ENCODE assay signal across 8 cellular contexts in the genomic region with DNA sequence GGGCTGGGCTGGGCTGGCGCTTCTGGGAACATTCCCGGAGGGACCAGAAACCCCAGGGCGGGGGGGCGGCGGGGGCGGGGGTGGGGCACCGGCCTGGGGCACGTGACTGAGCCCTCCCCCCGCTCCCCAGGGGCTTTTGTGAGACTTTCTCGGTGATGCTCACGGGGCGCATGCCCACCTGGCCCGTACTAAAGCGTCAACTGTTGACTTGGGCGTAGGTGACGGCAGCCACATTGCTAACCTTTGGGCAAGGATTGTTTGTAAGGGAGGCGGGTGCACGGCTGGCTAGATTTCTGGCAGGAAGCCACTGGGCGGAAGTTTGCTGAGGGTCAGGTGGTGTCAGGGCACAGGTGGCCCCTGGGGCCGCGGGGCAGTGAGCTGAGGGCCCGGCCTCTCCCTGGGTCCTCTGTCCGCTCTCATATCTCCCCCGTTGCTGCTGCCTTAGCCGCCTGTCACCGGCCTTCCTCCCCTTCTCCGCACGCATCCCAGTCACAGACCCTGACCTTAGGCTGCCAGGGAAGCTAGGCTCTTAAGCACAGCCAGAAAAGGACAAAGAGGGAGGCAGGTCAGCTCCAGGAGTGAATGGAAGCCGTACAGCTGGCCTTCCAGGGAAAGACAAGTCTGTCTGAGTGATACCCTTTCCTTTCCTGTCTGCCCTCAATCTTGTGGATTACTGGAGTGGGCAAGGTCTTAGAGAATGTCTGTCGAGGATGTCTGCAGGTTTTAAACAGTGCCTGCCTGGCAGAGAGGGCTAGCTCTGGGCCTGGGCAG. TPM values are rescaled to one million over a fixed set of nuclear protein-coding genes. Genes with fewer than 3 reads are reported as not detected.
DNase-seq lines count a peak whose midpoint lies in the region; ATAC-seq and TF ChIP-seq lines count a peak whose summit lies in the region.

No MANE protein-coding gene starts in this region.

- H3K4me1 ChIP-seq in endocrine pancreas (ENCODE audit: control insufficient read depth, insufficient read depth, low read length), result no peaks in the 10 kb centered on the region
- peaks cover 9% of the 10 kb centered on the region for H3K4me1 ChIP-seq in mucosa of descending colon (ENCODE audit: low read depth)
- H3K4me1 ChIP-seq in uterus, result no peaks in the 10 kb centered on the region

- no peak for TF ChIP-seq POLR2A in uterus (IDR thresholded peaks at IDR 0.05)

- intact Hi-C loops in mucosa of descending colon (cut with DNase I, micrococcal nuclease) (no loop called here), uterus (cut with DNase I; ENCODE audit: low total_unique reads) (no loop called here)

- no peak for TF ChIP-seq CTCF in GM20000 (IDR thresholded peaks at IDR 0.05; ENCODE audit: extremely low read depth, missing control alignments)
- TF ChIP-seq CTCF in mucosa of descending colon (IDR thresholded peaks at IDR 0.05), result no peak
- no peak for TF ChIP-seq CTCF in uterus (IDR thresholded peaks at IDR 0.05)

- peak; percentile 68 for ATAC-seq in mucosa of descending colon

- H3K9me3 ChIP-seq in SK-N-MC (ENCODE audit: low read depth, low read length), result no peaks in the 10 kb centered on the region
- no peaks in the 10 kb centered on the region for H3K9me3 ChIP-seq in endocrine pancreas (ENCODE audit: control insufficient read depth, low read length)
- no peaks in the 10 kb centered on the region for H3K9me3 ChIP-seq in mucosa of descending colon
- H3K9me3 ChIP-seq in uterus, result no peaks in the 10 kb centered on the region

- no peak overlapping the region for H3K27ac ChIP-seq in SK-N-MC
- H3K27ac ChIP-seq in uterus, result peak overlapping the region; percentile 87 to 98

- no peak overlapping the region for H3K9ac ChIP-seq in SK-N-MC (ENCODE audit: insufficient read length)
- peak overlapping the region; percentile 79 for H3K9ac ChIP-seq in endocrine pancreas (ENCODE audit: control insufficient read depth, insufficient read depth, low read length)

- H3K36me3 ChIP-seq in SK-N-MC (ENCODE audit: insufficient read depth, low read length) (no peaks in the 10 kb centered on the region), endocrine pancreas (ENCODE audit: control insufficient read depth, insufficient read depth, low read length) (no peaks in the 10 kb centered on the region), mucosa of descending colon (ENCODE audit: low read depth) (no peaks in the 10 kb centered on the region), uterus (no peaks in the 10 kb centered on the region)

- H3K27me3 ChIP-seq in endocrine pancreas (ENCODE audit: control insufficient read depth, insufficient read depth, low read length) (no peaks in the 10 kb centered on the region), uterus (no peaks in the 10 kb centered on the region)

- H3K4me3 ChIP-seq in SK-N-MC (peak overlapping the region; percentile 96), endocrine pancreas (ENCODE audit: control insufficient read depth, insufficient read depth, low read length) (no peak overlapping the region), mucosa of descending colon (peak overlapping the region; percentile 31), uterus (peak overlapping the region; percentile 59 to 71)

- DNase-seq in Daoy (ENCODE audit: low read depth), result peak; percentile 42
- peak; percentile 78 for DNase-seq in GM20000 (ENCODE audit: low spot score)
- DNase-seq in HT-29 (ENCODE audit: low spot score), result peak; percentile 86
- DNase-seq in SK-N-MC (ENCODE audit: low read depth, low spot score), result no peak
- peak; percentile 90 to 92 (median 91) for DNase-seq in mucosa of descending colon
- peak in 1 of 2 donors; percentile 73 for DNase-seq in uterus
- DNase-seq in foreskin melanocyte, result no peak

RNA-seq across cellular contexts. Expression of a gene that starts 0.8 kb away (rescaled TPM):
- total RNA-seq in Daoy (2014; rRNA removed; shearing (Covaris generic)), result 2.6 and 3.8 TPM in 2 replicates
- 48.0 and 59.5 TPM in 2 replicates for total RNA-seq in HT-29 (2014; rRNA removed; shearing (Covaris generic))
- total RNA-seq in mucosa of descending colon, result 10 to 100 TPM; 42.7 to 84.2 (median 54.1) TPM
- 10 to 100 TPM in 1 of 4 donors, 1 to 10 TPM in 3; 2.3 to 21.6 (median 5.2) TPM for total RNA-seq in uterus

RNA-seq across cellular contexts. Expression of a gene that starts 18.3 kb away (rescaled TPM):
- total RNA-seq in Daoy (2014; rRNA removed; shearing (Covaris generic)), result 29.2 and 30.9 TPM in 2 replicates
- 12.5 and 14.4 TPM in 2 replicates for total RNA-seq in HT-29 (2014; rRNA removed; shearing (Covaris generic))
- 1 to 10 TPM; 2.6 to 5.3 (median 2.8) TPM for total RNA-seq in mucosa of descending colon
- 10 to 100 TPM in 1 of 4 donors, 1 to 10 TPM in 1, under 1 TPM in 2; 0.26 to 11.5 (median 2.1) TPM for total RNA-seq in uterus

RNA-seq across cellular contexts. Expression of a gene that starts 38.4 kb away (rescaled TPM):
- 0.27 and 1.3 TPM in 2 replicates for total RNA-seq in Daoy (2014; rRNA removed; shearing (Covaris generic))
- total RNA-seq in HT-29 (2014; rRNA removed; shearing (Covaris generic)), result 0.39 and 1.0 TPM in 2 replicates
- 1 to 10 TPM; 3.3 to 5.0 (median 3.6) TPM for total RNA-seq in mucosa of descending colon
- total RNA-seq in uterus, result 1 to 10 TPM in 3 of 4 donors, not detected in 1; 1.8 to 4.9 (median 3.8) TPM

RNA-seq across cellular contexts. Expression of a gene that starts 42.8 kb away (rescaled TPM):
- total RNA-seq in Daoy (2014; rRNA removed; shearing (Covaris generic)), result 30.4 and 32.8 TPM in 2 replicates
- total RNA-seq in HT-29 (2014; rRNA removed; shearing (Covaris generic)), result 30.7 and 32.3 TPM in 2 replicates
- total RNA-seq in mucosa of descending colon (10 to 100 TPM; 18.7 to 26.0 (median 20.1) TPM), uterus (10 to 100 TPM in 3 of 4 donors, 1 to 10 TPM in 1; 6.4 to 25.0 (median 20.2) TPM)

Comparison
In these comparisons a context has a peak if more than half of its experiments do, and no peak if none do; other contexts are left out.
1. DNase-seq: peak in Daoy (single experiment), GM20000 (single experiment), HT-29 (single experiment) and mucosa of descending colon (3 of 3); none in SK-N-MC (single experiment) and foreskin melanocyte (single experiment).